Comparison of ENCODE assay signal across 9 cellular contexts in genomic region chr11:57426439-57426753, GRCh38. TPM values are rescaled to one million over a fixed set of nuclear protein-coding genes. Genes with fewer than 3 reads are reported as not detected.
DNase-seq lines count a peak whose midpoint lies in the region; ATAC-seq and TF ChIP-seq lines count a peak whose summit lies in the region.
"Had no signal": no experiment of that assay in that cellular context is flagged by ENCODE, and none has a peak within 500 bp of the region (broad histone marks: within the 10 kb centered on the region; RNA-seq: fewer than 3 reads in every experiment).

No MANE protein-coding gene starts in this region.

- H3K36me3 ChIP-seq in ACC112 (ENCODE audit: insufficient read depth, low read length) (peaks cover 25% of the 10 kb centered on the region), tibial artery (peaks cover under 1 to 29% (median 25%) of the 10 kb centered on the region in 3 donors)

- H3K27me3 ChIP-seq in ACC112 (ENCODE audit: insufficient read depth, low read length) (no peaks in the 10 kb centered on the region), HL-60 (ENCODE audit: insufficient read depth, poor library complexity, severe bottlenecking) (no peaks in the 10 kb centered on the region), tibial artery (no peaks in the 10 kb centered on the region)

- H3K4me3 Mint-ChIP-seq in activated naive CD8-positive, alpha-beta T cell treated with anti-CD3 and anti-CD28 coated beads, Interleukin-2, amount 10 ng/mL, durations not matched to agents 7 days and 5 days = peak overlapping the region; percentile 88

- no peak for DNase-seq in HL-60 (ENCODE audit: low read depth in 1 of 2, low spot score in 1 of 2)
- DNase-seq in activated naive CD8-positive, alpha-beta T cell treated with anti-CD3 and anti-CD28 coated beads, Interleukin-2, amount 10 ng/mL, durations not matched to agents 7 days and 5 days = no peak
- peak; percentile 53 for DNase-seq in left lobe of liver (ENCODE audit: low spot score)
- no peak for DNase-seq in tibial artery
- DNase-seq in T1000 (lab: John Stamatoyannopoulos, UW) = no peak

- no peaks in the 10 kb centered on the region for H3K9me3 Mint-ChIP-seq in activated naive CD8-positive, alpha-beta T cell treated with anti-CD3 and anti-CD28 coated beads, Interleukin-2, amount 10 ng/mL, durations not matched to agents 7 days and 5 days

- H3K4me3 ChIP-seq in ACC112 (ENCODE audit: low read depth, low read length) (peak overlapping the region; percentile 87), HL-60 (replicated peaks; ENCODE audit: insufficient read depth, low read length) (peak overlapping the region; percentile 51), tibial artery (peak overlapping the region; percentile 53 to 57)

- H3K79me2 ChIP-seq in ACC112 (ENCODE audit: control insufficient read depth, insufficient read depth, low read length, unreplicated experiment) = peaks cover 47% of the 10 kb centered on the region

- peaks cover 10% of the 10 kb centered on the region for H3K27me3 Mint-ChIP-seq in activated naive CD8-positive, alpha-beta T cell treated with anti-CD3 and anti-CD28 coated beads, Interleukin-2, amount 10 ng/mL, durations not matched to agents 7 days and 5 days

- intact Hi-C loops in tibial artery (cut with DNase I; ENCODE audit: low total_unique reads) = no loop called here

- POLR2A ChIA-PET in activated naive CD8-positive, alpha-beta T cell treated with anti-CD3 and anti-CD28 coated beads, Interleukin-2, amount 10 ng/mL, durations not matched to agents 7 days and 5 days (lab: Charles Lee) = interaction anchor here (0.6 to 1.1 kb wide), 3 partner anchors 9 to 33 kb away, joined by 3 read pairs; no protein-coding TSS in a partner anchor

- H3K4me1 ChIP-seq in ACC112 (ENCODE audit: control insufficient read depth, insufficient read depth, low read length, unreplicated experiment) (peaks cover 46% of the 10 kb centered on the region), tibial artery (peaks cover 0 to 51% (median 44%) of the 10 kb centered on the region in 4 donors)

- peak overlapping the region; percentile 61 for H2AFZ ChIP-seq in ACC112 (ENCODE audit: low read length, unreplicated experiment)

- H3K36me3 Mint-ChIP-seq in activated naive CD8-positive, alpha-beta T cell treated with anti-CD3 and anti-CD28 coated beads, Interleukin-2, amount 10 ng/mL, durations not matched to agents 7 days and 5 days = peaks cover 29% of the 10 kb centered on the region

- no peak for ATAC-seq in activated naive CD8-positive, alpha-beta T cell treated with anti-CD3 and anti-CD28 coated beads, Interleukin-2, amount 10 ng/mL, durations not matched to agents 7 days and 5 days (ENCODE audit: low read depth)
- ATAC-seq in left lobe of liver = peak; percentile 22
- no peak for ATAC-seq in HG02938 (IDR thresholded peaks at IDR 0.05; ENCODE audit: unreplicated experiment)
- ATAC-seq in HG02763 (IDR thresholded peaks at IDR 0.05; ENCODE audit: unreplicated experiment) = no peak

- H3K4me1 Mint-ChIP-seq in activated naive CD8-positive, alpha-beta T cell treated with anti-CD3 and anti-CD28 coated beads, Interleukin-2, amount 10 ng/mL, durations not matched to agents 7 days and 5 days = peaks cover 49% of the 10 kb centered on the region

- H3K9me3 ChIP-seq in tibial artery = no peaks in the 10 kb centered on the region

- H3K27ac ChIP-seq in ACC112 (ENCODE audit: low read depth, low read length) (peak overlapping the region; percentile 96), HL-60 (replicated peaks) (peak overlapping the region; percentile 96), tibial artery (peak overlapping the region; percentile 87 to 90)

- H3K27ac Mint-ChIP-seq in activated naive CD8-positive, alpha-beta T cell treated with anti-CD3 and anti-CD28 coated beads, Interleukin-2, amount 10 ng/mL, durations not matched to agents 7 days and 5 days = peak overlapping the region; percentile 91

- TF ChIP-seq CTCF in HL-60 (IDR thresholded peaks at IDR 0.05; ENCODE audit: insufficient read depth, low read length) (no peak), tibial artery (IDR thresholded peaks at IDR 0.05) (no peak)

RNA-seq across cellular contexts. Expression of gene SLC43A3, which starts 0.5 kb away (rescaled TPM):
- 10 to 100 TPM; 67.4 to 67.8 TPM for total RNA-seq in activated naive CD8-positive, alpha-beta T cell treated with anti-CD3 and anti-CD28 coated beads, Interleukin-2, amount 10 ng/mL, durations not matched to agents 7 days and 5 days
- 127 TPM for total RNA-seq in left lobe of liver

RNA-seq across cellular contexts. Expression of gene RTN4RL2, which starts 33.9 kb away (rescaled TPM):
- 1 to 10 TPM in 1 of 2 experiments, under 1 TPM in 1; 0.96 to 1.6 TPM for total RNA-seq in activated naive CD8-positive, alpha-beta T cell treated with anti-CD3 and anti-CD28 coated beads, Interleukin-2, amount 10 ng/mL, durations not matched to agents 7 days and 5 days
- total RNA-seq in left lobe of liver = 22.0 TPM

RNA-seq across cellular contexts. Expression of gene PRG2, which starts 35.9 kb away (rescaled TPM):
- under 1 TPM in 1 of 2 experiments, not detected in 1; 0.25 TPM for total RNA-seq in activated naive CD8-positive, alpha-beta T cell treated with anti-CD3 and anti-CD28 coated beads, Interleukin-2, amount 10 ng/mL, durations not matched to agents 7 days and 5 days
- total RNA-seq in left lobe of liver = 1.6 TPM
- total RNA-seq: glomerular endothelial cell had no signal

RNA-seq across cellular contexts. Expression of gene PRG3, which starts 45.4 kb away (rescaled TPM):
- total RNA-seq in activated naive CD8-positive, alpha-beta T cell treated with anti-CD3 and anti-CD28 coated beads, Interleukin-2, amount 10 ng/mL, durations not matched to agents 7 days and 5 days = not detected
- not detected for total RNA-seq in left lobe of liver
- total RNA-seq: glomerular endothelial cell had no signal
